40 cellular contexts compared by ENCODE assay signal in the genomic region with DNA sequence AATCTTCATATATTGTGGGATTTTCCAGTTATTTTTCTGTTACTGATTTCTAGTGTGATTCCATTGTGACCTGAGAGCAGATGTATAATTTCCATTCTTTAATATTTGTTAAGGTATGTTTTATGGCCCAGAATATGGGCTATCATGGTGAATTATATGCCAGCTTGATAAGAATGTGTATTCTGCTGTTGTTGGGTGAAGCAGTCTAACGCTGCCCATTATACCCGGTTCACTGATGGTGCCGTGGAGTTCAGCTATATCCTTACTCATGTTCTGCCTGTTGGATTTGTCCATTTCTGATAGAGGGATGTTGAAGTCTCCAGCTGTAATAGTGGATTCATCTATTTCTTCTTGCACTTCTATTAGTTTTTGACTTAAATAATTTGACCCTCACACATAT.
"Had no signal": no experiment of that assay in that cellular context is flagged by ENCODE, and none has a peak within 500 bp of the region (broad histone marks: within the 10 kb centered on the region; RNA-seq: fewer than 3 reads in every experiment).

No MANE protein-coding gene starts in this region.

- FAIRE-seq: astrocyte, bronchial epithelial cell had no signal

- H3K4me3 ChIP-seq: adrenal gland, ascending aorta, body of pancreas, breast epithelium, cardiac muscle cell had no signal

- H3K4me3 Mint-ChIP-seq: activated naive CD4-positive, alpha-beta T cell treated with anti-CD3 and anti-CD28 coated beads for 36 hours; activated naive CD4-positive, alpha-beta T cell treated with anti-CD3 and anti-CD28 coated beads, Interleukin-2, amount 10 ng/mL, durations not matched to agents 7 days and 5 days; activated naive CD4-positive, alpha-beta T cell treated with anti-CD3 and anti-CD28 coated beads, Interleukin-2, amount 50 U/mL, for 24 hours; activated naive CD8-positive, alpha-beta T cell; activated naive CD8-positive, alpha-beta T cell treated with anti-CD3 and anti-CD28 coated beads for 36 hours; activated naive CD8-positive, alpha-beta T cell treated with anti-CD3 and anti-CD28 coated beads, Interleukin-2, amount 10 ng/mL, durations not matched to agents 7 days and 5 days; activated naive CD8-positive, alpha-beta T cell treated with anti-CD3 and anti-CD28 coated beads, Interleukin-2, amount 50 U/mL, for 24 hours; activated T-cell treated with anti-CD3 and anti-CD28 coated beads, Interleukin-2, amount 50 U/mL, for 24 hours; activated T-cell treated with anti-CD3 and anti-CD28 coated beads, Interleukin-2, amount 50 U/mL, for 4 hours; activated T-helper 1 cell treated with anti-CD3 and anti-CD28 coated beads, Interleukin-12 subunit alpha, Interleukin-12 subunit beta, Interleukin-2, Interleukin-4 antibody, amounts not matched to agents 30 ng/mL and 10 ng/mL and 1 ng/mL, durations not matched to agents 14 hours and 24 hours and 36 hours; activated T-helper 17 cell treated with anti-CD3 and anti-CD28 coated beads, Interleukin-2, amount 50 U/mL, for 72 hours; brain; central memory CD8-positive, alpha-beta T cell had no signal

- H3K4me1 ChIP-seq: adrenal gland, ascending aorta, body of pancreas, breast epithelium had no signal

- H3K9me3 ChIP-seq: adrenal gland, ascending aorta, body of pancreas, breast epithelium had no signal

- DNase-seq: activated effector memory CD4-positive, alpha-beta T cell treated with anti-CD3 and anti-CD28 coated beads, Interleukin-2, amount 50 U/mL, for 16 hours; activated effector memory CD4-positive, alpha-beta T cell treated with Interleukin-2 at 50 U/mL for 16 hours; activated gamma-delta T cell; activated gamma-delta T cell treated with Interleukin-2 at 50 U/mL for 16 hours; activated naive CD4-positive, alpha-beta T cell; activated naive CD4-positive, alpha-beta T cell treated with anti-CD3 and anti-CD28 coated beads for 36 hours; activated naive CD4-positive, alpha-beta T cell treated with anti-CD3 and anti-CD28 coated beads, Interleukin-2, amount 10 ng/mL, durations not matched to agents 7 days and 5 days; activated naive CD4-positive, alpha-beta T cell treated with anti-CD3 and anti-CD28 coated beads, Interleukin-2, amount 50 U/mL, for 16 hours; activated naive CD4-positive, alpha-beta T cell treated with Interleukin-2 at 50 U/mL for 16 hours; activated naive CD8-positive, alpha-beta T cell treated with anti-CD3 and anti-CD28 coated beads for 36 hours; activated naive CD8-positive, alpha-beta T cell treated with anti-CD3 and anti-CD28 coated beads, Interleukin-2, amount 10 ng/mL, durations not matched to agents 7 days and 5 days; activated naive CD8-positive, alpha-beta T cell treated with anti-CD3 and anti-CD28 coated beads, Interleukin-2, amount 50 U/mL, for 24 hours; activated T-cell treated with anti-CD3 and anti-CD28 coated beads for 4 hours; activated T-cell treated with anti-CD3 and anti-CD28 coated beads, Interleukin-2, amount 50 U/mL, for 1 hour; activated T-cell treated with anti-CD3 and anti-CD28 coated beads, Interleukin-2, amount 50 U/mL, for 24 hours; activated T-cell treated with anti-CD3 and anti-CD28 coated beads, Interleukin-2, amount 50 U/mL, for 4 hours; activated T-cell treated with anti-CD3 and anti-CD28 coated beads, Interleukin-2, amount 50 U/mL, for 48 hours; adrenal gland; amniotic stem cell; amygdala; anterior cingulate cortex; aorta; body of pancreas; brain microvascular endothelial cell; caudate nucleus; central memory CD4-positive, alpha-beta T cell; cerebellar nuclear complex had no signal

- H3K36me3 ChIP-seq: breast epithelium had no signal

- H3K27ac Mint-ChIP-seq: activated naive CD4-positive, alpha-beta T cell treated with anti-CD3 and anti-CD28 coated beads for 36 hours; activated naive CD4-positive, alpha-beta T cell treated with anti-CD3 and anti-CD28 coated beads, Interleukin-2, amount 10 ng/mL, durations not matched to agents 7 days and 5 days; activated naive CD4-positive, alpha-beta T cell treated with anti-CD3 and anti-CD28 coated beads, Interleukin-2, amount 50 U/mL, for 24 hours; activated naive CD4-positive, alpha-beta T cell treated with anti-CD3 and anti-CD28 coated beads, Interleukin-2, amount 50 U/mL, for 72 hours; activated naive CD8-positive, alpha-beta T cell; activated naive CD8-positive, alpha-beta T cell treated with anti-CD3 and anti-CD28 coated beads for 36 hours; activated naive CD8-positive, alpha-beta T cell treated with anti-CD3 and anti-CD28 coated beads, Interleukin-2, amount 10 ng/mL, durations not matched to agents 7 days and 5 days; activated naive CD8-positive, alpha-beta T cell treated with anti-CD3 and anti-CD28 coated beads, Interleukin-2, amount 50 U/mL, for 24 hours; activated T-cell treated with anti-CD3 and anti-CD28 coated beads, Interleukin-2, amount 50 U/mL, for 24 hours; activated T-helper 1 cell treated with anti-CD3 and anti-CD28 coated beads, Interleukin-12 subunit alpha, Interleukin-12 subunit beta, Interleukin-2, Interleukin-4 antibody, amounts not matched to agents 30 ng/mL and 10 ng/mL and 1 ng/mL, durations not matched to agents 14 hours and 24 hours and 36 hours; activated T-helper 17 cell treated with anti-CD3 and anti-CD28 coated beads, Interleukin-2, amount 50 U/mL, for 72 hours; activated T-helper 2 cell treated with anti-CD3 and anti-CD28 coated beads, Interferon-gamma antibody, Interleukin-2, Interleukin-4, amounts not matched to agents 10 μg/mL and 5 μg/mL and 100 μg/mL, durations not matched to agents 14 hours and 24 hours and 36 hours; brain had no signal

- H3K27me3 Mint-ChIP-seq: activated naive CD4-positive, alpha-beta T cell treated with anti-CD3 and anti-CD28 coated beads, Interleukin-2, amount 10 ng/mL, durations not matched to agents 7 days and 5 days; activated naive CD4-positive, alpha-beta T cell treated with anti-CD3 and anti-CD28 coated beads, Interleukin-2, amount 50 U/mL, for 24 hours; activated naive CD8-positive, alpha-beta T cell; activated naive CD8-positive, alpha-beta T cell treated with anti-CD3 and anti-CD28 coated beads for 36 hours; activated naive CD8-positive, alpha-beta T cell treated with anti-CD3 and anti-CD28 coated beads, Interleukin-2, amount 10 ng/mL, durations not matched to agents 7 days and 5 days; activated naive CD8-positive, alpha-beta T cell treated with anti-CD3 and anti-CD28 coated beads, Interleukin-2, amount 50 U/mL, for 24 hours; activated T-cell treated with anti-CD3 and anti-CD28 coated beads, Interleukin-2, amount 50 U/mL, for 24 hours; activated T-helper 17 cell treated with anti-CD3 and anti-CD28 coated beads, Interleukin-2, amount 50 U/mL, for 72 hours; central memory CD8-positive, alpha-beta T cell had no signal

- H3K9me3 Mint-ChIP-seq: activated naive CD4-positive, alpha-beta T cell treated with anti-CD3 and anti-CD28 coated beads for 36 hours; activated naive CD4-positive, alpha-beta T cell treated with anti-CD3 and anti-CD28 coated beads, Interleukin-2, amount 10 ng/mL, durations not matched to agents 7 days and 5 days; activated naive CD4-positive, alpha-beta T cell treated with anti-CD3 and anti-CD28 coated beads, Interleukin-2, amount 50 U/mL, for 24 hours; activated naive CD8-positive, alpha-beta T cell treated with anti-CD3 and anti-CD28 coated beads for 36 hours; activated naive CD8-positive, alpha-beta T cell treated with anti-CD3 and anti-CD28 coated beads, Interleukin-2, amount 10 ng/mL, durations not matched to agents 7 days and 5 days; activated naive CD8-positive, alpha-beta T cell treated with anti-CD3 and anti-CD28 coated beads, Interleukin-2, amount 50 U/mL, for 24 hours; activated T-cell treated with anti-CD3 and anti-CD28 coated beads, Interleukin-2, amount 50 U/mL, for 24 hours; activated T-cell treated with anti-CD3 and anti-CD28 coated beads, Interleukin-2, amount 50 U/mL, for 4 hours; activated T-helper 1 cell treated with anti-CD3 and anti-CD28 coated beads, Interleukin-12 subunit alpha, Interleukin-12 subunit beta, Interleukin-2, Interleukin-4 antibody, amounts not matched to agents 30 ng/mL and 10 ng/mL and 1 ng/mL, durations not matched to agents 14 hours and 24 hours and 36 hours; activated T-helper 17 cell treated with anti-CD3 and anti-CD28 coated beads, Interleukin-2, amount 50 U/mL, for 72 hours; activated T-helper 2 cell treated with anti-CD3 and anti-CD28 coated beads, Interferon-gamma antibody, Interleukin-2, Interleukin-4, amounts not matched to agents 10 μg/mL and 5 μg/mL and 100 μg/mL, durations not matched to agents 14 hours and 24 hours and 36 hours; central memory CD8-positive, alpha-beta T cell had no signal

- H3K27ac ChIP-seq: adrenal gland, ascending aorta, body of pancreas, brain microvascular endothelial cell, breast epithelium, cardiac muscle cell had no signal

- ATAC-seq: activated naive CD4-positive, alpha-beta T cell treated with anti-CD3 and anti-CD28 coated beads, Interleukin-2, amount 50 U/mL, for 72 hours; activated naive CD8-positive, alpha-beta T cell treated with anti-CD3 and anti-CD28 coated beads, Interleukin-2, amount 50 U/mL, for 24 hours; activated T-cell treated with anti-CD3 and anti-CD28 coated beads, Interleukin-2, amount 50 U/mL, for 4 hours; activated T-helper 17 cell treated with anti-CD3 and anti-CD28 coated beads, Interleukin-2, amount 50 U/mL, for 72 hours; body of pancreas had no signal

- H3K27me3 ChIP-seq: adrenal gland, ascending aorta, body of pancreas, brain microvascular endothelial cell, breast epithelium, cardiac muscle cell had no signal
